8 cellular contexts compared by ENCODE assay signal in the genomic region with DNA sequence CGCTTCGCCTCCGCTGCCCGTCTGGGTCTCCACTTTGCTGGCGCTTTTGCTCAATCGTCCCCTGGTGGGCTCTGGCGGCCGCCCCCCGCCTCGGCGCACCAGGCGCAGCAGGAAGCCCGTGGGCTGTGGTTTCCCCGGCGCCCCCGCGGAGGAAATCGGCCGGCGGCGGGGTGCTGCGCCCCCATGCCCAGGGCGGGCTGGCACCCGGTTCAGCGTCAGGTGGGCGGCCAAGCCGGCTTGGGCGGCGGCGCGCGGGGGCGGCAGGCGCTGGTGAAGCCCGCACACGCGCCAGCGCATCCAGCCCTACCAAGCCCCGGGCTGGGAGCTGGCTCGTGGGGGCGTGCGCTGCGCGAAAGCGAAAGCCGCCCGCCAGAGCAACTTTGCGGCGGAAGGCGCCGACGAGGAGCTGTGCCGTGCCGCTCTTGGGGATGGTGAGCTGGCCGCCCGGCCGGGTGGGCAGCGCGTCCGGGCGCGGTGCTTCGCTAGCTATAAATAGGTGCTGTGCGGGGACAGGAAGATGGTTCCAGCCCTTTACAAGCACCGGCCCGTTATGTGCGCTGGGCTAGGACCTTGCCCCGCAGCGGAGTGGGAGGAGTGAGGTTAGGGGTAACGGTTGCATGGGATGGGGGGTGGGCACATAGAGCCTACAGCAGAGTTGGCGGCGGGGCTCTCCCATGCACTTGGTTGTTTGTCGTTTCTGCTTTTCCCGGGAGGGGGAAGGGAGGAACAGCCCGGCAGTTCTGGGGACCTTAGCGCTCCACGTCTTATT. TPM values are rescaled to one million over a fixed set of nuclear protein-coding genes. Genes with fewer than 3 reads are reported as not detected.
DNase-seq lines count a peak whose midpoint lies in the region; ATAC-seq and TF ChIP-seq lines count a peak whose summit lies in the region.

No MANE protein-coding gene starts in this region.

- H3K27me3 ChIP-seq in A673 (replicated peaks; ENCODE audit: insufficient read depth, low read depth, low read length, poor library complexity) (no peaks in the 10 kb centered on the region), HL-60 (ENCODE audit: insufficient read depth, poor library complexity, severe bottlenecking) (no peaks in the 10 kb centered on the region)

- peak; percentile 41 for ATAC-seq in GM19023 (IDR thresholded peaks at IDR 0.05; ENCODE audit: unreplicated experiment)
- peak; percentile 48 for ATAC-seq in left lobe of liver

- no peaks in the 10 kb centered on the region for H3K9me3 ChIP-seq in A673 (ENCODE audit: low read depth, low read length, poor library complexity, severe bottlenecking)

- no TSS peak for BruUV-seq in A673 (replicated peaks; lab: Mats Ljungman, UMichigan)

- TF ChIP-seq CTCF in A673 (conservative IDR thresholded peaks at IDR 0.05; ENCODE audit: low read depth, low read length) (no peak), HL-60 (IDR thresholded peaks at IDR 0.05; ENCODE audit: insufficient read depth, low read length) (no peak), WI38 (IDR thresholded peaks at IDR 0.05; ENCODE audit: low read depth, low read length) (no peak), cardiac fibroblast (IDR thresholded peaks at IDR 0.05; ENCODE audit: low read depth, low read length) (no peak)

- H3K36me3 ChIP-seq in A673 (ENCODE audit: insufficient read depth, low read length, poor library complexity, severe bottlenecking) = no peaks in the 10 kb centered on the region

- peak overlapping the region; percentile 4 for H3K27ac ChIP-seq in A673 (ENCODE audit: low read depth, low read length, poor library complexity, severe bottlenecking)
- peak overlapping the region; percentile 86 for H3K27ac ChIP-seq in HL-60 (replicated peaks)

- DNase-seq in A673 (ENCODE audit: low spot score) (peak; percentile 80), HL-60 (ENCODE audit: low read depth in 1 of 2, low spot score in 1 of 2) (peak in 1 of 2 experiments; percentile 30), cardiac fibroblast (ENCODE audit: low read depth in 2 of 2) (peak; percentile 36), left lobe of liver (ENCODE audit: low spot score) (peak; percentile 58), NCI-H2107 treated with DMSO at 0.1 percent for 48 hours (lab: John Stamatoyannopoulos, UW; ENCODE audit: unreplicated experiment) (no peak)
- peak in 2 of 3 donors; percentile 39 to 49 for DNase-seq in stimulated activated CD4-positive, alpha-beta T cell treated with anti-CD3 and anti-CD28 coated beads, TNF-alpha, amount 100 ng/mL, for 1 hour (ENCODE audit: low read depth in 3 of 3, low spot score in 1 of 3)

- peak overlapping the region; percentile 65 for H3K4me3 ChIP-seq in A673 (ENCODE audit: low read depth, low read length, poor library complexity, severe bottlenecking)
- peak overlapping the region; percentile 61 for H3K4me3 ChIP-seq in HL-60 (replicated peaks; ENCODE audit: insufficient read depth, low read length)
- peak overlapping the region; percentile 93 for H3K4me3 ChIP-seq in WI38 (ENCODE audit: low read depth, low read length)
- H3K4me3 ChIP-seq in cardiac fibroblast (replicated peaks in 1 of 2; ENCODE audit: low read depth in 2 of 2, low read length in 2 of 2) = peak overlapping the region; percentile 75 to 87

- intact Hi-C loops in A673 (cut with micrococcal nuclease; ENCODE audit: unreplicated experiment) = no loop called here

- POLR2A ChIA-PET in A673 (lab: Charles Lee; ENCODE audit: low non-redundant PET) = interaction anchor here (0.5 kb wide), 1 partner anchor 389 kb away, joined by 4 read pairs; no protein-coding TSS in a partner anchor

- H3K4me1 ChIP-seq in A673 (ENCODE audit: insufficient read depth, low read length, poor library complexity, severe bottlenecking) = peaks cover 54% of the 10 kb centered on the region

- CTCF ChIA-PET in A673 (lab: Charles Lee) = interaction anchor here (0.5 to 2.1 kb wide), 5 partner anchors 9 to 50 kb away, joined by 4 to 11 read pairs (median 7); no protein-coding TSS in a partner anchor

RNA-seq across cellular contexts. Expression of a gene that starts 25.0 kb away (rescaled TPM):
- 0.94 and 1.3 TPM in 2 replicates for total RNA-seq in A673 (2021)
- 1.4 TPM for total RNA-seq in left lobe of liver
